In the genomic region with DNA sequence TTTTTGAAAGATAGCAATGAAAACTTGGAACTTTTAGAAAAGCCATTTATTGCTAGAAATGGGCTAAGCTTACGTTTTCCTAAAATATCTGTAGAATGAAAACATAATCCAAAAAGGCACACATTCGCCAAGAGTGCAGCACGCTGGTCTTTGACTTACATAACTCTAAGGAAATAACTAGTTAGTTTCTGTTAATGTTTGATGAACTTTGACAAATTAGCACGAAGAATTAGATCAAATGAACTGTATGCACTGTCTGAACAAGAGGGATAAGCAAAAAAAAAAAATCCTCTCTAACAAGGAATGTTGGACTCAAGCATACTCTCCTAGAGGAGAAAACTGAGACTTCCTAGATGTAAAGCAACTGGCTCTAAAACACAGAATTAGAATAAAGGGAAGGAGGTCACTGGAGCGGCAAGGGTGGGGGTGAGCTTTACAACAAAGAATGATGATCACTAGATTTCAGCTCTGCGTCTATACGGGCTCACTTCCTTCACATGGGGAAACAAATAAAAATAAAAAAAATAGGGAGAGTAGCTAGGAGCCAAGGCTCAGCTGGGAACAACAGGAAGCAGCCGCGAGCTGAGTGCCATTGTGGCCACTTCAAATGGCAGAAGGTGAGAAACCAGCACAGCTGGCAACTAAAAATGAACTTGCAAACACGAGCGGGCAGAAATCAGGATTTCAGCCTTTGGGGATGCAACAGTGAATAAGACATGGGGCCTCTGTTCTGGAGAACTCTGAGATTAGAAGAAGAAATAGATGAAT, we compare ENCODE assay signal across 16 cellular contexts. TPM values are rescaled to one million over a fixed set of nuclear protein-coding genes. Genes with fewer than 3 reads are reported as not detected.
DNase-seq lines count a peak whose midpoint lies in the region; ATAC-seq, FAIRE-seq and TF ChIP-seq lines count a peak whose summit lies in the region.
"Had no signal": no experiment of that assay in that cellular context is flagged by ENCODE, and none has a peak within 500 bp of the region (broad histone marks: within the 10 kb centered on the region; RNA-seq: fewer than 3 reads in every experiment).

No MANE protein-coding gene starts in this region.

- no peak overlapping the region for H3K9ac ChIP-seq in kidney (ENCODE audit: low read length in 2 of 2)

- no peak overlapping the region for H3K4me3 ChIP-seq in kidney (ENCODE audit: low read length in 2 of 2)
- H3K4me3 ChIP-seq: vagina had no signal

- H3K27me3 Mint-ChIP-seq in stimulated activated memory B cell treated with anti-CD40 and anti-IgM and Interleukin-4, amounts not matched to agents 10 μg/mL and 1 μg/mL and 100 μg/mL, for 72 hours, result no peaks in the 10 kb centered on the region
- H3K27me3 Mint-ChIP-seq: activated CD8-positive, alpha-beta T cell treated with anti-CD3 and anti-CD28 coated beads for 36 hours had no signal

- no peaks in the 10 kb centered on the region for H3K36me3 ChIP-seq in kidney (ENCODE audit: control insufficient read depth in 1 of 2, insufficient read depth in 2 of 2, low read length in 2 of 2)
- H3K36me3 ChIP-seq: vagina had no signal

- no peaks in the 10 kb centered on the region for H3K36me3 Mint-ChIP-seq in stimulated activated memory B cell treated with anti-CD40 and anti-IgM and Interleukin-4, amounts not matched to agents 10 μg/mL and 1 μg/mL and 100 μg/mL, for 72 hours

- no peak overlapping the region for H3K27ac ChIP-seq in kidney (ENCODE audit: low read depth in 2 of 2, low read length in 2 of 2)
- H3K27ac ChIP-seq: HL-60, vagina had no signal

- no peaks in the 10 kb centered on the region for H3K9me3 ChIP-seq in kidney (ENCODE audit: control insufficient read depth in 1 of 2, low read length in 2 of 2)
- H3K9me3 ChIP-seq: vagina had no signal

- H3K9me3 Mint-ChIP-seq in stimulated activated memory B cell treated with anti-CD40 and anti-IgM and Interleukin-4, amounts not matched to agents 10 μg/mL and 1 μg/mL and 100 μg/mL, for 72 hours, result no peaks in the 10 kb centered on the region
- H3K9me3 Mint-ChIP-seq: activated CD8-positive, alpha-beta T cell treated with anti-CD3 and anti-CD28 coated beads for 36 hours had no signal

- peaks cover 0 to 2% of the 10 kb centered on the region in 2 donors for H3K4me1 ChIP-seq in kidney (ENCODE audit: control insufficient read depth in 1 of 2, insufficient read depth in 1 of 2, low read depth in 1 of 2, low read length in 2 of 2)

- peak overlapping the region; percentile 2 for H3K27ac Mint-ChIP-seq in stimulated activated memory B cell treated with anti-CD40 and anti-IgM and Interleukin-4, amounts not matched to agents 10 μg/mL and 1 μg/mL and 100 μg/mL, for 72 hours
- H3K27ac Mint-ChIP-seq: activated CD8-positive, alpha-beta T cell treated with anti-CD3 and anti-CD28 coated beads for 36 hours had no signal

- TF ChIP-seq CTCF in kidney (IDR thresholded peaks at IDR 0.05; ENCODE audit: borderline replicate concordance, extremely low read depth, insufficient read depth), result no peak

- peaks cover 17% of the 10 kb centered on the region for H3K4me1 Mint-ChIP-seq in stimulated activated memory B cell treated with anti-CD40 and anti-IgM and Interleukin-4, amounts not matched to agents 10 μg/mL and 1 μg/mL and 100 μg/mL, for 72 hours

- intact Hi-C loops in kidney (cut with DNase I), result no loop called here

- DNase-seq in SHP77 (lab: John Stamatoyannopoulos, UW) (peak; percentile 12 to 32), SHP77 treated with DMSO at 0.1 percent for 48 hours (lab: John Stamatoyannopoulos, UW) (no peak), NCI-H345 treated with DMSO at 0.1 percent for 48 hours (lab: John Stamatoyannopoulos, UW; ENCODE audit: unreplicated experiment) (peak; percentile 27), kidney (no peak), NOMO-1 (lab: John Stamatoyannopoulos, UW; ENCODE audit: unreplicated experiment in 2 of 2) (no peak), LoVo (ENCODE audit: low spot score) (no peak)
- DNase-seq: activated CD8-positive, alpha-beta T cell treated with anti-CD3 and anti-CD28 coated beads for 36 hours; activated gamma-delta T cell treated with Interleukin-2 at 50 U/mL for 16 hours; HCEC 1CT; NCI-H524 treated with DMSO at 0.1 percent for 48 hours; stimulated activated CD4-positive, alpha-beta T cell treated with anti-CD3 and anti-CD28 coated beads, Interleukin-2, amount 100 ng/mL, for 24 hours had no signal

- no peak for ATAC-seq in stimulated activated memory B cell treated with anti-CD40 and anti-IgM and Interleukin-4, amounts not matched to agents 10 μg/mL and 1 μg/mL and 100 μg/mL, for 72 hours
- ATAC-seq in GM21576 (IDR thresholded peaks at IDR 0.05; ENCODE audit: unreplicated experiment), result no peak
- ATAC-seq: activated CD8-positive, alpha-beta T cell treated with anti-CD3 and anti-CD28 coated beads for 36 hours had no signal

- H3K4me3 Mint-ChIP-seq in stimulated activated memory B cell treated with anti-CD40 and anti-IgM and Interleukin-4, amounts not matched to agents 10 μg/mL and 1 μg/mL and 100 μg/mL, for 72 hours, result no peak overlapping the region
- H3K4me3 Mint-ChIP-seq: activated CD8-positive, alpha-beta T cell treated with anti-CD3 and anti-CD28 coated beads for 36 hours had no signal

- FAIRE-seq in kidney (lab: Jason Lieb, UNC), result peak; percentile 62
- FAIRE-seq: bronchial epithelial cell had no signal

RNA-seq across cellular contexts. Expression of gene CEMIP2, which starts 48.7 kb away (rescaled TPM):
- total RNA-seq in kidney, result 70.7 TPM
- 13.9 TPM for polyA plus RNA-seq in kidney (ENCODE audit: insufficient read depth, low read depth, low replicate concordance)

Comparison
In these comparisons a context has a peak if more than half of its experiments do, and no peak if none do; other contexts are left out.
1. DNase-seq: peak in SHP77 (2 of 2) and NCI-H345 treated with DMSO at 0.1 percent for 48 hours (single experiment); none in SHP77 treated with DMSO at 0.1 percent for 48 hours (single experiment), kidney (single experiment), NOMO-1 (0 of 2) and LoVo (single experiment).